In genomic region chr13:82374719-82375118, GRCh38 we compare ENCODE assay signal across 33 cellular contexts.
"Had no signal": no experiment of that assay in that cellular context is flagged by ENCODE, and none has a peak within 500 bp of the region (broad histone marks: within the 10 kb centered on the region; RNA-seq: fewer than 3 reads in every experiment).

No MANE protein-coding gene starts in this region.

- H3K36me3 ChIP-seq: adrenal gland, ascending aorta, brain microvascular endothelial cell, breast epithelium, cardiac muscle cell had no signal

- H3K4me1 ChIP-seq: adrenal gland, ascending aorta, body of pancreas, breast epithelium had no signal

- FAIRE-seq: astrocyte, bronchial epithelial cell had no signal

- H3K9me3 ChIP-seq: adrenal gland, ascending aorta, body of pancreas, breast epithelium had no signal

- DNase-seq: activated effector memory CD4-positive, alpha-beta T cell treated with anti-CD3 and anti-CD28 coated beads, Interleukin-2, amount 50 U/mL, for 16 hours; activated effector memory CD4-positive, alpha-beta T cell treated with Interleukin-2 at 50 U/mL for 16 hours; activated gamma-delta T cell; activated gamma-delta T cell treated with Interleukin-2 at 50 U/mL for 16 hours; activated naive CD4-positive, alpha-beta T cell; activated naive CD4-positive, alpha-beta T cell treated with anti-CD3 and anti-CD28 coated beads for 36 hours; activated naive CD4-positive, alpha-beta T cell treated with anti-CD3 and anti-CD28 coated beads, Interleukin-2, amount 10 ng/mL, durations not matched to agents 7 days and 5 days; activated naive CD4-positive, alpha-beta T cell treated with anti-CD3 and anti-CD28 coated beads, Interleukin-2, amount 50 U/mL, for 16 hours; activated naive CD4-positive, alpha-beta T cell treated with Interleukin-2 at 50 U/mL for 16 hours; activated naive CD8-positive, alpha-beta T cell treated with anti-CD3 and anti-CD28 coated beads for 36 hours; activated naive CD8-positive, alpha-beta T cell treated with anti-CD3 and anti-CD28 coated beads, Interleukin-2, amount 10 ng/mL, durations not matched to agents 7 days and 5 days; activated naive CD8-positive, alpha-beta T cell treated with anti-CD3 and anti-CD28 coated beads, Interleukin-2, amount 50 U/mL, for 24 hours; activated T-cell treated with anti-CD3 and anti-CD28 coated beads, Interleukin-2, amount 50 U/mL, for 24 hours; activated T-cell treated with anti-CD3 and anti-CD28 coated beads, Interleukin-2, amount 50 U/mL, for 4 hours; activated T-cell treated with anti-CD3 and anti-CD28 coated beads, Interleukin-2, amount 50 U/mL, for 48 hours; activated T-cell treated with anti-CD3 and anti-CD28 coated beads, Interleukin-2, amount 50 U/mL, for 72 hours; adrenal gland; amniotic stem cell; amygdala; anterior cingulate cortex; aorta; body of pancreas; brain microvascular endothelial cell; caudate nucleus; central memory CD4-positive, alpha-beta T cell; cerebellar nuclear complex had no signal

- H3K4me3 ChIP-seq: adrenal gland, ascending aorta, body of pancreas, breast epithelium, cardiac muscle cell had no signal

- H3K27me3 ChIP-seq: adrenal gland, ascending aorta, body of pancreas, brain microvascular endothelial cell, breast epithelium, cardiac muscle cell had no signal

- H3K27ac ChIP-seq: adrenal gland, ascending aorta, body of pancreas, brain microvascular endothelial cell, breast epithelium, cardiac muscle cell had no signal

- ATAC-seq: activated naive CD4-positive, alpha-beta T cell treated with anti-CD3 and anti-CD28 coated beads, Interleukin-2, amount 50 U/mL, for 72 hours; activated naive CD8-positive, alpha-beta T cell treated with anti-CD3 and anti-CD28 coated beads, Interleukin-2, amount 50 U/mL, for 24 hours; activated T-cell treated with anti-CD3 and anti-CD28 coated beads, Interleukin-2, amount 50 U/mL, for 4 hours; activated T-cell treated with anti-CD3 and anti-CD28 coated beads, Interleukin-2, amount 50 U/mL, for 72 hours; activated T-helper 17 cell treated with anti-CD3 and anti-CD28 coated beads, Interleukin-2, amount 50 U/mL, for 72 hours; body of pancreas had no signal
